Comparison of ENCODE assay signal across 26 cellular contexts in genomic region chr20:18702736-18703135, GRCh38.
DNase-seq lines count a peak whose midpoint lies in the region; ATAC-seq, FAIRE-seq and TF ChIP-seq lines count a peak whose summit lies in the region.
"Had no signal": no experiment of that assay in that cellular context is flagged by ENCODE, and none has a peak within 500 bp of the region (broad histone marks: within the 10 kb centered on the region; RNA-seq: fewer than 3 reads in every experiment).

No MANE protein-coding gene starts in this region.

- no peaks in the 10 kb centered on the region for H3K9me3 ChIP-seq in uterus
- H3K9me3 ChIP-seq in colonic mucosa, result no peaks in the 10 kb centered on the region
- H3K9me3 ChIP-seq: gastrocnemius medialis, left lung, ovary had no signal

- ATAC-seq in left ventricle myocardium superior, result peak; percentile 92
- ATAC-seq in T-cell (replicated peaks in 1 of 4), result no peak
- ATAC-seq: gastrocnemius medialis; left lung; stimulated activated naive CD8-positive, alpha-beta T cell treated with anti-CD3 and anti-CD28 coated beads, Interleukin-15, Interleukin-2, amounts not matched to agents 100 U/mL and 50 U/mL, for 24 hours had no signal

- no peak for FAIRE-seq in GM19239 (lab: Jason Lieb, UNC)
- FAIRE-seq: H54 had no signal

- H3K27me3 Mint-ChIP-seq in chondrocyte (ENCODE audit: low read depth) (no peaks in the 10 kb centered on the region), T-cell (no peaks in the 10 kb centered on the region)
- H3K27me3 Mint-ChIP-seq: activated CD4-positive, alpha-beta memory T cell treated with anti-CD3 and anti-CD28 coated beads for 36 hours; type B pancreatic cell had no signal

- H3K27ac ChIP-seq in uterus (peak overlapping the region; percentile 19 to 32), colonic mucosa (no peak overlapping the region)
- H3K27ac ChIP-seq: 22Rv1, gastrocnemius medialis, left lung, ovary, WERI-Rb-1 had no signal

- H3K36me3 Mint-ChIP-seq in chondrocyte (ENCODE audit: low read depth), result peaks cover 2% of the 10 kb centered on the region
- H3K36me3 Mint-ChIP-seq in T-cell, result peaks cover 31% of the 10 kb centered on the region
- H3K36me3 Mint-ChIP-seq: type B pancreatic cell had no signal

- peak overlapping the region; percentile 21 for H3K4me3 Mint-ChIP-seq in chondrocyte (ENCODE audit: unreplicated experiment)
- no peak overlapping the region for H3K4me3 Mint-ChIP-seq in T-cell
- H3K4me3 Mint-ChIP-seq: activated CD4-positive, alpha-beta memory T cell treated with anti-CD3 and anti-CD28 coated beads for 36 hours; T-helper 1 cell treated with Interleukin-12 subunit alpha and Interleukin-12 subunit beta and Interleukin-4 antibody, amounts not matched to agents 30 μg/mL and 1 μg/mL, for 36 hours; type B pancreatic cell had no signal

- CTCF ChIA-PET in T-cell (lab: Charles Lee), result no interaction called here

- H3K27me3 ChIP-seq in uterus, result no peaks in the 10 kb centered on the region
- no peaks in the 10 kb centered on the region for H3K27me3 ChIP-seq in colonic mucosa
- H3K27me3 ChIP-seq: gastrocnemius medialis, left lung, ovary had no signal

- H3K36me3 ChIP-seq in uterus (no peaks in the 10 kb centered on the region), colonic mucosa (no peaks in the 10 kb centered on the region)
- H3K36me3 ChIP-seq: gastrocnemius medialis, left lung, ovary, WERI-Rb-1 had no signal

- H3K4me1 Mint-ChIP-seq in chondrocyte (ENCODE audit: low read depth) (peaks cover 47% of the 10 kb centered on the region), T-cell (peaks cover 17 to 54% (median 19%) of the 10 kb centered on the region in 3 donors)

- H3K9ac ChIP-seq in colonic mucosa (ENCODE audit: low read depth in 2 of 2, low read length in 2 of 2), result no peak overlapping the region

- POLR2A ChIA-PET in T-cell (lab: Charles Lee), result no interaction called here

- DNase-seq in DMS 273 (lab: John Stamatoyannopoulos, UW; ENCODE audit: unreplicated experiment) (peak; percentile 8), DMS 273 treated with DMSO at 0.1 percent for 48 hours (lab: John Stamatoyannopoulos, UW) (no peak), chondrocyte (ENCODE audit: low spot score) (no peak), left ventricle myocardium superior (peak; percentile 60), uterus (peak in 1 of 2 donors; percentile 66), T-cell (no peak), GM19239 (ENCODE audit: insufficient read length, low spot score) (no peak), colonic mucosa (no peak)
- DNase-seq: activated CD4-positive, alpha-beta memory T cell treated with anti-CD3 and anti-CD28 coated beads for 36 hours; activated gamma-delta T cell treated with Interleukin-2 at 50 U/mL for 16 hours; activated T-cell treated with anti-CD3 and anti-CD28 coated beads for 4 hours; C1 segment of cervical spinal cord; left lung; NCI-H1105 treated with DMSO at 0.1 percent for 48 hours; NCI-H2081 treated with DMSO at 0.1 percent for 48 hours; NCI-H524; SHP77 treated with DMSO at 0.1 percent for 48 hours; stimulated activated CD4-positive, alpha-beta T cell treated with anti-CD3 and anti-CD28 coated beads, Interleukin-2, amount 100 ng/mL, for 24 hours; stimulated activated naive CD8-positive, alpha-beta T cell treated with anti-CD3 and anti-CD28 coated beads, Interleukin-15, Interleukin-2, amounts not matched to agents 100 U/mL and 50 U/mL, for 24 hours; WERI-Rb-1 had no signal

- no peak overlapping the region for H3K4me3 ChIP-seq in uterus
- no peak overlapping the region for H3K4me3 ChIP-seq in colonic mucosa
- H3K4me3 ChIP-seq: gastrocnemius medialis, left lung, ovary had no signal

- TF ChIP-seq POLR2A in uterus (IDR thresholded peaks at IDR 0.05), result no peak

- H3K9me3 Mint-ChIP-seq in chondrocyte (ENCODE audit: low read depth) (no peaks in the 10 kb centered on the region), T-cell (no peaks in the 10 kb centered on the region)
- H3K9me3 Mint-ChIP-seq: activated CD4-positive, alpha-beta memory T cell treated with anti-CD3 and anti-CD28 coated beads for 36 hours; T-helper 1 cell treated with Interleukin-12 subunit alpha and Interleukin-12 subunit beta and Interleukin-4 antibody, amounts not matched to agents 30 μg/mL and 1 μg/mL, for 36 hours; type B pancreatic cell had no signal

- TF ChIP-seq CTCF in chondrocyte (IDR thresholded peaks at IDR 0.05) (no peak), uterus (IDR thresholded peaks at IDR 0.05) (no peak), colonic mucosa (IDR thresholded peaks at IDR 0.05) (no peak)

- intact Hi-C loops in left ventricle myocardium superior (cut with micrococcal nuclease), result no loop called here
- intact Hi-C loops in uterus (cut with DNase I; ENCODE audit: low total_unique reads), result no loop called here
- intact Hi-C loops in colonic mucosa (cut with DNase I), result no loop called here

- H3K27ac Mint-ChIP-seq in chondrocyte (ENCODE audit: unreplicated experiment) (peak overlapping the region; percentile 78), T-cell (no peak overlapping the region)
- H3K27ac Mint-ChIP-seq: activated CD4-positive, alpha-beta memory T cell treated with anti-CD3 and anti-CD28 coated beads for 36 hours; T-helper 1 cell treated with Interleukin-12 subunit alpha and Interleukin-12 subunit beta and Interleukin-4 antibody, amounts not matched to agents 30 μg/mL and 1 μg/mL, for 36 hours; type B pancreatic cell had no signal

- H3K4me1 ChIP-seq in uterus (peaks cover 0 to 6% of the 10 kb centered on the region in 2 donors), colonic mucosa (no peaks in the 10 kb centered on the region)

Comparison
In these comparisons a context has a peak if more than half of its experiments do, and no peak if none do; other contexts are left out.
1. DNase-seq: peak in DMS 273 (single experiment) and left ventricle myocardium superior (single experiment); none in DMS 273 treated with DMSO at 0.1 percent for 48 hours (single experiment), chondrocyte (single experiment), T-cell (0 of 34), GM19239 (single experiment) and colonic mucosa (single experiment).